In genomic region chr14:32010561-32011188, GRCh38 we compare ENCODE assay signal across 1 cellular context.
TF ChIP-seq lines count a peak whose summit lies in the region.

No MANE protein-coding gene starts in this region.

TF ChIP-seq in K562, 482 proteins besides CTCF, POLR2A, EP300 and RAD21 (continued from another document and continues in another):
- no peak for TF ChIP-seq PREB (CRISPR knock-in tag; IDR thresholded peaks at IDR 0.05)
- TF ChIP-seq NR2F6 (CRISPR knock-in tag; IDR thresholded peaks at IDR 0.05), result no peak
- no peak for TF ChIP-seq TCF15 (CRISPR knock-in tag; IDR thresholded peaks at IDR 0.05)
- TF ChIP-seq, protein P1, sequence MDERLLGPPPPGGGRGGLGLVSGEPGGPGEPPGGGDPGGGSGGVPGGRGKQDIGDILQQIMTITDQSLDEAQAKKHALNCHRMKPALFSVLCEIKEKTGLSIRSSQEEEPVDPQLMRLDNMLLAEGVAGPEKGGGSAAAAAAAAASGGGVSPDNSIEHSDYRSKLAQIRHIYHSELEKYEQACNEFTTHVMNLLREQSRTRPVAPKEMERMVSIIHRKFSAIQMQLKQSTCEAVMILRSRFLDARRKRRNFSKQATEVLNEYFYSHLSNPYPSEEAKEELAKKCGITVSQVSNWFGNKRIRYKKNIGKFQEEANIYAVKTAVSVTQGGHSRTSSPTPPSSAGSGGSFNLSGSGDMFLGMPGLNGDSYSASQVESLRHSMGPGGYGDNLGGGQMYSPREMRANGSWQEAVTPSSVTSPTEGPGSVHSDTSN (CRISPR knock-in tag; IDR thresholded peaks at IDR 0.05; ENCODE audit: low read depth), result no peak
- TF ChIP-seq, protein P1 (tag; conservative IDR thresholded peaks at IDR 0.05; ENCODE audit: low read depth), result no peak
- no peak for TF ChIP-seq DDX20 (tag; IDR thresholded peaks at IDR 0.05; ENCODE audit: low read depth)
- TF ChIP-seq FOXP1 (CRISPR knock-in tag; IDR thresholded peaks at IDR 0.05), result no peak
- TF ChIP-seq PTRF (tag; IDR thresholded peaks at IDR 0.05), result no peak
- TF ChIP-seq REST (CRISPR knock-in tag; IDR thresholded peaks at IDR 0.05; ENCODE audit: low read depth), result no peak
- no peak for TF ChIP-seq EZH2 (IDR thresholded peaks at IDR 0.05; ENCODE audit: borderline replicate concordance, low read depth, low read length)
- TF ChIP-seq DLX4 (CRISPR knock-in tag; IDR thresholded peaks at IDR 0.05), result no peak
- no peak for TF ChIP-seq LARP7 (IDR thresholded peaks at IDR 0.05)
- TF ChIP-seq SFPQ (IDR thresholded peaks at IDR 0.05; ENCODE audit: low read depth, low read length), result no peak
- no peak for TF ChIP-seq TOE1 (IDR thresholded peaks at IDR 0.05; ENCODE audit: borderline replicate concordance)
- TF ChIP-seq TOE1 (CRISPR knock-in tag; IDR thresholded peaks at IDR 0.05; ENCODE audit: borderline replicate concordance, low read depth), result no peak
- TF ChIP-seq HDAC6 (IDR thresholded peaks at IDR 0.05; ENCODE audit: low read depth, low read length), result no peak
- no peak for TF ChIP-seq TGIF2 (CRISPR knock-in tag; IDR thresholded peaks at IDR 0.05)
- TF ChIP-seq ZNF347 (CRISPR knock-in tag; IDR thresholded peaks at IDR 0.05; ENCODE audit: low read depth), result no peak
- no peak for TF ChIP-seq ZFPM2 (CRISPR knock-in tag; IDR thresholded peaks at IDR 0.05)
- TF ChIP-seq, protein P2, sequence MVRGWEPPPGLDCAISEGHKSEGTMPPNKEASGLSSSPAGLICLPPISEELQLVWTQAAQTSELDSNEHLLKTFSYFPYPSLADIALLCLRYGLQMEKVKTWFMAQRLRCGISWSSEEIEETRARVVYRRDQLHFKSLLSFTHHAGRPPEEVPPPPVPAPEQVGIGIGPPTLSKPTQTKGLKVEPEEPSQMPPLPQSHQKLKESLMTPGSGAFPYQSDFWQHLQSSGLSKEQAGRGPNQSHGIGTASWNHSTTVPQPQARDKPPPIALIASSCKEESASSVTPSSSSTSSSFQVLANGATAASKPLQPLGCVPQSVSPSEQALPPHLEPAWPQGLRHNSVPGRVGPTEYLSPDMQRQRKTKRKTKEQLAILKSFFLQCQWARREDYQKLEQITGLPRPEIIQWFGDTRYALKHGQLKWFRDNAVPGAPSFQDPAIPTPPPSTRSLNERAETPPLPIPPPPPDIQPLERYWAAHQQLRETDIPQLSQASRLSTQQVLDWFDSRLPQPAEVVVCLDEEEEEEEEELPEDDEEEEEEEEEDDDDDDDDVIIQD (CRISPR knock-in tag; IDR thresholded peaks at IDR 0.05), result no peak
- TF ChIP-seq GTF2E2 (tag; IDR thresholded peaks at IDR 0.05), result no peak
- TF ChIP-seq CHD4 (IDR thresholded peaks at IDR 0.05; ENCODE audit: insufficient read depth, insufficient replicate concordance, low read depth, low read length, poor library complexity, severe bottlenecking), result no peak
- no peak for TF ChIP-seq CAMTA2 (CRISPR knock-in tag; conservative IDR thresholded peaks at IDR 0.05)
- no peak for TF ChIP-seq ZNF140 (CRISPR knock-in tag; IDR thresholded peaks at IDR 0.05)
- TF ChIP-seq, protein P3, sequence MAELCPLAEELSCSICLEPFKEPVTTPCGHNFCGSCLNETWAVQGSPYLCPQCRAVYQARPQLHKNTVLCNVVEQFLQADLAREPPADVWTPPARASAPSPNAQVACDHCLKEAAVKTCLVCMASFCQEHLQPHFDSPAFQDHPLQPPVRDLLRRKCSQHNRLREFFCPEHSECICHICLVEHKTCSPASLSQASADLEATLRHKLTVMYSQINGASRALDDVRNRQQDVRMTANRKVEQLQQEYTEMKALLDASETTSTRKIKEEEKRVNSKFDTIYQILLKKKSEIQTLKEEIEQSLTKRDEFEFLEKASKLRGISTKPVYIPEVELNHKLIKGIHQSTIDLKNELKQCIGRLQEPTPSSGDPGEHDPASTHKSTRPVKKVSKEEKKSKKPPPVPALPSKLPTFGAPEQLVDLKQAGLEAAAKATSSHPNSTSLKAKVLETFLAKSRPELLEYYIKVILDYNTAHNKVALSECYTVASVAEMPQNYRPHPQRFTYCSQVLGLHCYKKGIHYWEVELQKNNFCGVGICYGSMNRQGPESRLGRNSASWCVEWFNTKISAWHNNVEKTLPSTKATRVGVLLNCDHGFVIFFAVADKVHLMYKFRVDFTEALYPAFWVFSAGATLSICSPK (IDR thresholded peaks at IDR 0.05; ENCODE audit: borderline replicate concordance), result no peak
- TF ChIP-seq STAT5A (IDR thresholded peaks at IDR 0.05; ENCODE audit: borderline replicate concordance, low read length), result no peak; the same call in 1 of the 2 replicates
- TF ChIP-seq, protein P4, sequence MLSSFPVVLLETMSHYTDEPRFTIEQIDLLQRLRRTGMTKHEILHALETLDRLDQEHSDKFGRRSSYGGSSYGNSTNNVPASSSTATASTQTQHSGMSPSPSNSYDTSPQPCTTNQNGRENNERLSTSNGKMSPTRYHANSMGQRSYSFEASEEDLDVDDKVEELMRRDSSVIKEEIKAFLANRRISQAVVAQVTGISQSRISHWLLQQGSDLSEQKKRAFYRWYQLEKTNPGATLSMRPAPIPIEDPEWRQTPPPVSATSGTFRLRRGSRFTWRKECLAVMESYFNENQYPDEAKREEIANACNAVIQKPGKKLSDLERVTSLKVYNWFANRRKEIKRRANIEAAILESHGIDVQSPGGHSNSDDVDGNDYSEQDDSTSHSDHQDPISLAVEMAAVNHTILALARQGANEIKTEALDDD (IDR thresholded peaks at IDR 0.05), result peak; percentile 30; the same call in 1 of the 2 replicates
- no peak for TF ChIP-seq MAFK (IDR thresholded peaks at IDR 0.05; ENCODE audit: low read length)
- no peak for TF ChIP-seq TAF15 (IDR thresholded peaks at IDR 0.05; ENCODE audit: low read depth, low read length)
- TF ChIP-seq ZC3H11A (IDR thresholded peaks at IDR 0.05; ENCODE audit: low read depth, low read length), result no peak
- TF ChIP-seq PTTG1 (tag; IDR thresholded peaks at IDR 0.05; ENCODE audit: low read depth), result no peak
- no peak for TF ChIP-seq NFXL1 (CRISPR knock-in tag; IDR thresholded peaks at IDR 0.05)
- TF ChIP-seq, protein P5, sequence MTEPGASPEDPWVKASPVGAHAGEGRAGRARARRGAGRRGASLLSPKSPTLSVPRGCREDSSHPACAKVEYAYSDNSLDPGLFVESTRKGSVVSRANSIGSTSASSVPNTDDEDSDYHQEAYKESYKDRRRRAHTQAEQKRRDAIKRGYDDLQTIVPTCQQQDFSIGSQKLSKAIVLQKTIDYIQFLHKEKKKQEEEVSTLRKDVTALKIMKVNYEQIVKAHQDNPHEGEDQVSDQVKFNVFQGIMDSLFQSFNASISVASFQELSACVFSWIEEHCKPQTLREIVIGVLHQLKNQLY (CRISPR knock-in tag; conservative IDR thresholded peaks at IDR 0.05), result no peak
- no peak for TF ChIP-seq ZKSCAN8 (CRISPR knock-in tag; IDR thresholded peaks at IDR 0.05)
- no peak for TF ChIP-seq ZFP36 (IDR thresholded peaks at IDR 0.05; ENCODE audit: low read depth, low read length, partially characterized antibody)
- TF ChIP-seq ELK1 (CRISPR knock-in tag; IDR thresholded peaks at IDR 0.05), result no peak
- TF ChIP-seq MYBL2 (IDR thresholded peaks at IDR 0.05; ENCODE audit: low read depth), result no peak
- TF ChIP-seq MYBL2 (CRISPR knock-in tag; IDR thresholded peaks at IDR 0.05; ENCODE audit: borderline replicate concordance), result no peak
- TF ChIP-seq, protein P6, sequence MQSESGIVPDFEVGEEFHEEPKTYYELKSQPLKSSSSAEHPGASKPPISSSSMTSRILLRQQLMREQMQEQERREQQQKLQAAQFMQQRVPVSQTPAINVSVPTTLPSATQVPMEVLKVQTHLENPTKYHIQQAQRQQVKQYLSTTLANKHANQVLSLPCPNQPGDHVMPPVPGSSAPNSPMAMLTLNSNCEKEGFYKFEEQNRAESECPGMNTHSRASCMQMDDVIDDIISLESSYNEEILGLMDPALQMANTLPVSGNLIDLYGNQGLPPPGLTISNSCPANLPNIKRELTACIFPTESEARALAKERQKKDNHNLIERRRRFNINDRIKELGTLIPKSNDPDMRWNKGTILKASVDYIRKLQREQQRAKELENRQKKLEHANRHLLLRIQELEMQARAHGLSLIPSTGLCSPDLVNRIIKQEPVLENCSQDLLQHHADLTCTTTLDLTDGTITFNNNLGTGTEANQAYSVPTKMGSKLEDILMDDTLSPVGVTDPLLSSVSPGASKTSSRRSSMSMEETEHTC (IDR thresholded peaks at IDR 0.05), result no peak
- peak; percentile 48; the same call in 1 of the 2 replicates for TF ChIP-seq SMARCE1 (IDR thresholded peaks at IDR 0.05)
- TF ChIP-seq CBFA2T2 (conservative IDR thresholded peaks at IDR 0.05), result peak; percentile 78
- peak; percentile 52; the same call in 1 of the 2 replicates for TF ChIP-seq ESRRA (IDR thresholded peaks at IDR 0.05; ENCODE audit: borderline replicate concordance, low read depth)
- no peak for TF ChIP-seq FOXJ2 (tag; IDR thresholded peaks at IDR 0.05)
- TF ChIP-seq NFIC (IDR thresholded peaks at IDR 0.05), result no peak; the same call in 1 of the 2 replicates
- no peak for TF ChIP-seq SAFB (IDR thresholded peaks at IDR 0.05; ENCODE audit: borderline replicate concordance, low read depth, low read length)
- no peak for TF ChIP-seq XRCC5 (IDR thresholded peaks at IDR 0.05; ENCODE audit: low read depth, low read length)
- no peak for TF ChIP-seq CCNT2 (IDR thresholded peaks at IDR 0.05; ENCODE audit: borderline replicate concordance, extremely low read depth, insufficient read length, low read depth, low read length)
- no peak for TF ChIP-seq NFATC3 (IDR thresholded peaks at IDR 0.05)
- no peak for TF ChIP-seq SRSF7 (optimal IDR thresholded peaks at IDR 0.05; ENCODE audit: low read depth, low read length)
- no peak for TF ChIP-seq CBFB (CRISPR knock-in tag; IDR thresholded peaks at IDR 0.05)
